In genomic region chr6:113009682-113010081, GRCh38 we compare ENCODE assay signal across 30 cellular contexts.
A peak's percentile ranks its signal among the peaks of the same experiment; 100 is the strongest.
DNase-seq lines count a peak whose midpoint lies in the region; FAIRE-seq and TF ChIP-seq lines count a peak whose summit lies in the region.
"Had no signal": no experiment of that assay in that cellular context is flagged by ENCODE, and none has a peak within 500 bp of the region (broad histone marks: within the 10 kb centered on the region; RNA-seq: fewer than 3 reads in every experiment).

No MANE protein-coding gene starts in this region.

- TF ChIP-seq POLR2A in suprapubic skin (IDR thresholded peaks at IDR 0.05), result no peak

- no peaks in the 10 kb centered on the region for H3K27me3 Mint-ChIP-seq in mesothelial cell of epicardium (ENCODE audit: low read depth)
- H3K27me3 Mint-ChIP-seq: activated CD4-positive, alpha-beta T cell treated with anti-CD3 and anti-CD28 coated beads for 36 hours; activated naive CD8-positive, alpha-beta T cell treated with anti-CD3 and anti-CD28 coated beads, Interleukin-2, amount 50 U/mL, for 24 hours; stimulated activated naive B cell treated with anti-CD40 and anti-IgM and Interleukin-4, amounts not matched to agents 10 μg/mL and 1 μg/mL and 100 μg/mL, for 72 hours had no signal

- no peak for TF ChIP-seq EP300 in suprapubic skin (IDR thresholded peaks at IDR 0.05)

- no peak for FAIRE-seq in HTR-8/SVneo (lab: Jason Lieb, UNC)
- FAIRE-seq: HepG2, kidney had no signal

- no peak overlapping the region for H3K27ac ChIP-seq in suprapubic skin
- H3K27ac ChIP-seq: breast epithelium, HL-60, Peyer's patch, spleen had no signal

- DNase-seq in HTR-8/SVneo (ENCODE audit: insufficient read length, low spot score), result peak; percentile 10
- peak; percentile 20 for DNase-seq in astrocyte of the spinal cord (ENCODE audit: low read depth, low spot score)
- no peak for DNase-seq in mesothelial cell of epicardium (ENCODE audit: low spot score in 2 of 2, unreplicated experiment in 2 of 2)
- no peak for DNase-seq in effector CD4-positive, alpha-beta T cell
- DNase-seq in activated effector memory CD4-positive, alpha-beta T cell treated with Interleukin-2 at 50 U/mL for 16 hours, result no peak
- DNase-seq in GM13977 (ENCODE audit: low spot score), result no peak
- DNase-seq in suprapubic skin (ENCODE audit: low spot score in 2 of 2), result no peak
- DNase-seq: activated CD4-positive, alpha-beta T cell treated with anti-CD3 and anti-CD28 coated beads for 36 hours; activated CD8-positive, alpha-beta memory T cell treated with anti-CD3 and anti-CD28 coated beads for 24 hours; activated gamma-delta T cell treated with Interleukin-2 at 50 U/mL for 16 hours; activated naive CD8-positive, alpha-beta T cell treated with anti-CD3 and anti-CD28 coated beads, Interleukin-2, amount 50 U/mL, for 24 hours; activated T-cell treated with anti-CD3 and anti-CD28 coated beads, Interleukin-2, amount 50 U/mL, for 1 hour; BE2C; cortex of kidney; DMS153; GF-D8; H7; kidney; NCI-H1048; NCI-H187; NCI-H526 treated with DMSO at 0.1 percent for 48 hours; Peyer's patch; retina; spleen; stimulated activated CD4-positive, alpha-beta T cell treated with anti-CD3 and anti-CD28 coated beads, Interleukin-4, amount 100 ng/mL, for 1 hour; stimulated activated naive B cell treated with anti-CD40 and anti-IgM and Interleukin-4, amounts not matched to agents 10 μg/mL and 1 μg/mL and 100 μg/mL, for 72 hours had no signal

- peak overlapping the region; percentile 54 for H3K27ac Mint-ChIP-seq in mesothelial cell of epicardium
- H3K27ac Mint-ChIP-seq: activated CD4-positive, alpha-beta T cell treated with anti-CD3 and anti-CD28 coated beads for 36 hours; activated naive CD8-positive, alpha-beta T cell treated with anti-CD3 and anti-CD28 coated beads, Interleukin-2, amount 50 U/mL, for 24 hours; stimulated activated naive B cell treated with anti-CD40 and anti-IgM and Interleukin-4, amounts not matched to agents 10 μg/mL and 1 μg/mL and 100 μg/mL, for 72 hours had no signal

- H3K9me3 ChIP-seq in suprapubic skin, result no peaks in the 10 kb centered on the region
- H3K9me3 ChIP-seq: BE2C, breast epithelium, Peyer's patch, spleen had no signal

- no peaks in the 10 kb centered on the region for H3K36me3 Mint-ChIP-seq in mesothelial cell of epicardium
- H3K36me3 Mint-ChIP-seq: stimulated activated naive B cell treated with anti-CD40 and anti-IgM and Interleukin-4, amounts not matched to agents 10 μg/mL and 1 μg/mL and 100 μg/mL, for 72 hours had no signal

- H3K36me3 ChIP-seq in suprapubic skin, result no peaks in the 10 kb centered on the region
- H3K36me3 ChIP-seq: BE2C, breast epithelium, Peyer's patch, spleen had no signal

- H3K4me1 ChIP-seq in suprapubic skin, result no peaks in the 10 kb centered on the region
- H3K4me1 ChIP-seq: BE2C, breast epithelium, Peyer's patch, spleen had no signal

- in situ Hi-C loops in astrocyte of the spinal cord (cut with HindIII; ENCODE audit: low sequenced_read_pairs) (no loop called here), GM13977 (cut with MboI; ENCODE audit: low pct_unique_long_range_greater_than_20kb, low sequenced_read_pairs, unreplicated experiment) (no loop called here)

- H3K4me3 ChIP-seq in astrocyte of the spinal cord (ENCODE audit: low read depth, low read length), result no peak overlapping the region
- H3K4me3 ChIP-seq in suprapubic skin, result no peak overlapping the region
- H3K4me3 ChIP-seq: breast epithelium, lung, Peyer's patch, spleen had no signal

- WGBS in suprapubic skin, result 42% methylated on average over 1 of the region's 1 CpG

- H3K27me3 ChIP-seq in suprapubic skin, result no peaks in the 10 kb centered on the region
- H3K27me3 ChIP-seq: BE2C, breast epithelium, Peyer's patch, spleen had no signal

- no peaks in the 10 kb centered on the region for H3K9me3 Mint-ChIP-seq in mesothelial cell of epicardium
- H3K9me3 Mint-ChIP-seq: activated naive CD8-positive, alpha-beta T cell treated with anti-CD3 and anti-CD28 coated beads, Interleukin-2, amount 50 U/mL, for 24 hours; stimulated activated naive B cell treated with anti-CD40 and anti-IgM and Interleukin-4, amounts not matched to agents 10 μg/mL and 1 μg/mL and 100 μg/mL, for 72 hours had no signal

- no peak for TF ChIP-seq CTCF in astrocyte of the spinal cord (IDR thresholded peaks at IDR 0.05; ENCODE audit: low read depth, low read length)
- TF ChIP-seq CTCF in mesothelial cell of epicardium (IDR thresholded peaks at IDR 0.05; ENCODE audit: unreplicated experiment), result no peak
- TF ChIP-seq CTCF in GM13977 (IDR thresholded peaks at IDR 0.05; ENCODE audit: extremely low read depth, insufficient read depth, missing control alignments), result no peak
- no peak for TF ChIP-seq CTCF in suprapubic skin (IDR thresholded peaks at IDR 0.05)

- no peak overlapping the region for H3K4me3 Mint-ChIP-seq in mesothelial cell of epicardium
- H3K4me3 Mint-ChIP-seq: activated CD4-positive, alpha-beta T cell treated with anti-CD3 and anti-CD28 coated beads for 36 hours; activated naive CD8-positive, alpha-beta T cell treated with anti-CD3 and anti-CD28 coated beads, Interleukin-2, amount 50 U/mL, for 24 hours; stimulated activated naive B cell treated with anti-CD40 and anti-IgM and Interleukin-4, amounts not matched to agents 10 μg/mL and 1 μg/mL and 100 μg/mL, for 72 hours had no signal

- peaks cover 50% of the 10 kb centered on the region for H3K4me1 Mint-ChIP-seq in mesothelial cell of epicardium
- H3K4me1 Mint-ChIP-seq: activated CD4-positive, alpha-beta T cell treated with anti-CD3 and anti-CD28 coated beads for 36 hours; activated naive CD8-positive, alpha-beta T cell treated with anti-CD3 and anti-CD28 coated beads, Interleukin-2, amount 50 U/mL, for 24 hours; stimulated activated naive B cell treated with anti-CD40 and anti-IgM and Interleukin-4, amounts not matched to agents 10 μg/mL and 1 μg/mL and 100 μg/mL, for 72 hours had no signal

Comparison
In these comparisons a context has a peak if more than half of its experiments do, and no peak if none do; other contexts are left out.
1. DNase-seq: peak in HTR-8/SVneo (single experiment) and astrocyte of the spinal cord (single experiment); none in mesothelial cell of epicardium (0 of 2), effector CD4-positive, alpha-beta T cell (single experiment), activated effector memory CD4-positive, alpha-beta T cell treated with Interleukin-2 at 50 U/mL for 16 hours (single experiment), GM13977 (single experiment) and suprapubic skin (0 of 2).